8 cellular contexts compared by ENCODE assay signal in genomic region chr3:52770581-52771333, GRCh38. TPM values are rescaled to one million over a fixed set of nuclear protein-coding genes. Genes with fewer than 3 reads are reported as not detected.
DNase-seq lines count a peak whose midpoint lies in the region; ATAC-seq and TF ChIP-seq lines count a peak whose summit lies in the region.

NEK4 (minus strand) TSS chr3:52770940; CDS start chr3:52770746, 194 bp downstream.

- peak within 1 kb of the TSS; percentile 91 for H3K4me3 Mint-ChIP-seq in activated T-cell treated with anti-CD3 and anti-CD28 coated beads, Interleukin-2, amount 50 U/mL, for 4 hours

- peak within 1 kb of the TSS; percentile 68; the same call in 1 of the 2 replicates for H3K9ac ChIP-seq in KMS-11

- ATAC-seq in GM21737 (IDR thresholded peaks at IDR 0.05; ENCODE audit: unreplicated experiment): peak; percentile 93
- ATAC-seq in Panc1: peak; percentile 100
- peak; percentile 96 to 97 for ATAC-seq in activated T-cell treated with anti-CD3 and anti-CD28 coated beads, Interleukin-2, amount 50 U/mL, for 4 hours

- POLR2A ChIA-PET in Panc1 (lab: Charles Lee): interaction anchor here (0.6 to 0.7 kb wide), 2 partner anchors 17 to 65 kb away, joined by 3 to 9 read pairs; partner anchors contain the start of gene SPCS1

- H3K79me2 ChIP-seq in KMS-11 (ENCODE audit: insufficient read depth, low read depth): no peaks in the 10 kb centered on the region

- 0% methylated on average over 13 of the region's 62 CpGs for WGBS in esophagus muscularis mucosa

- peak within 1 kb of the TSS; percentile 95 for H2AFZ ChIP-seq in KMS-11 (ENCODE audit: low read depth)

- peaks cover 8% of the 10 kb centered on the region for H3K36me3 Mint-ChIP-seq in activated T-cell treated with anti-CD3 and anti-CD28 coated beads, Interleukin-2, amount 50 U/mL, for 4 hours (ENCODE audit: insufficient read depth)

- intact Hi-C loops in Panc1 (cut with micrococcal nuclease; ENCODE audit: unreplicated experiment): no loop called here
- intact Hi-C loops in esophagus muscularis mucosa (cut with DNase I): loop anchor here (5.0 to 10.0 kb wide), 4 partner anchors 77 to 304 kb away; partner anchors contain the start of gene STIMATE

- in situ Hi-C loops in Panc1 (cut with HindIII; ENCODE audit: low pct_unique_long_range_greater_than_20kb, low sequenced_read_pairs): no loop called here

- peaks cover 21% of the 10 kb centered on the region for H3K4me1 Mint-ChIP-seq in activated T-cell treated with anti-CD3 and anti-CD28 coated beads, Interleukin-2, amount 50 U/mL, for 4 hours (ENCODE audit: low read depth)

- CTCF ChIA-PET in Panc1 (lab: Charles Lee): no interaction called here

- H4K20me1 ChIP-seq in KMS-11 (ENCODE audit: insufficient read depth): no peaks in the 10 kb centered on the region

- H3K27ac ChIP-seq in KMS-11 (peak within 1 kb of the TSS; percentile 67), Panc1 (ENCODE audit: low read length) (peak within 1 kb of the TSS; percentile 94), esophagus muscularis mucosa (replicated peaks in 1 of 4) (peak within 1 kb of the TSS; percentile 72 to 83 (median 74)), muscle layer of duodenum (ENCODE audit: low read length) (peak within 1 kb of the TSS; percentile 76)

- H3K9me3 ChIP-seq in Panc1 (ENCODE audit: control insufficient read depth, insufficient read depth, low read depth, low read length) (no peaks in the 10 kb centered on the region), esophagus muscularis mucosa (no peaks in the 10 kb centered on the region), muscle layer of duodenum (ENCODE audit: control insufficient read depth in 1 of 2, low read length in 2 of 2) (no peaks in the 10 kb centered on the region)

- peak; percentile 58 for DNase-seq in DMS79 treated with DMSO at 0.1 percent for 48 hours (lab: John Stamatoyannopoulos, UW)
- DNase-seq in Panc1 (ENCODE audit: low read depth, low spot score): peak; percentile 36
- DNase-seq in activated T-cell treated with anti-CD3 and anti-CD28 coated beads, Interleukin-2, amount 50 U/mL, for 4 hours: peak; percentile 77
- DNase-seq in esophagus muscularis mucosa (ENCODE audit: extremely low spot score): peak; percentile 95
- peak; percentile 64 for DNase-seq in stimulated activated CD8-positive, alpha-beta memory T cell treated with anti-CD3 and anti-CD28 coated beads, Interleukin-7, amount 100 ng/mL, for 24 hours (ENCODE audit: low read depth)

- peak within 1 kb of the TSS; percentile 63 for H3K4me2 ChIP-seq in KMS-11

- no peaks in the 10 kb centered on the region for H3K27me3 ChIP-seq in KMS-11 (ENCODE audit: insufficient read depth, low read depth)
- H3K27me3 ChIP-seq in Panc1 (ENCODE audit: control insufficient read depth, insufficient read depth, low read length): no peaks in the 10 kb centered on the region
- H3K27me3 ChIP-seq in esophagus muscularis mucosa: no peaks in the 10 kb centered on the region
- H3K27me3 ChIP-seq in muscle layer of duodenum (ENCODE audit: low read depth, low read length): no peaks in the 10 kb centered on the region

- TF ChIP-seq CTCF in KMS-11 (conservative IDR thresholded peaks at IDR 0.05; ENCODE audit: low read depth, low read length) (no peak), Panc1 (IDR thresholded peaks at IDR 0.05) (no peak), esophagus muscularis mucosa (IDR thresholded peaks at IDR 0.05) (peak in 1 of 3 experiments; percentile 4)

- H3K4me1 ChIP-seq in KMS-11 (ENCODE audit: low read depth, poor library complexity, severe bottlenecking): peaks cover 9% of the 10 kb centered on the region
- H3K4me1 ChIP-seq in Panc1 (ENCODE audit: control insufficient read depth, insufficient read depth, low read length): peaks cover 12% of the 10 kb centered on the region
- H3K4me1 ChIP-seq in esophagus muscularis mucosa: peaks cover 13 to 21% (median 19%) of the 10 kb centered on the region in 4 donors
- peaks cover 9 to 15% of the 10 kb centered on the region in 2 donors for H3K4me1 ChIP-seq in muscle layer of duodenum (ENCODE audit: control insufficient read depth in 1 of 2, insufficient read depth in 2 of 2, low read length in 2 of 2)

- no peak for TF ChIP-seq POLR2A in esophagus muscularis mucosa (IDR thresholded peaks at IDR 0.05; ENCODE audit: low read depth)

- H3K27me3 Mint-ChIP-seq in activated T-cell treated with anti-CD3 and anti-CD28 coated beads, Interleukin-2, amount 50 U/mL, for 4 hours (ENCODE audit: low read depth): no peaks in the 10 kb centered on the region

- no peak for TF ChIP-seq EP300 in esophagus muscularis mucosa (IDR thresholded peaks at IDR 0.05)

- no TSS peak for BruUV-seq in Panc1 (replicated peaks; lab: Mats Ljungman, UMichigan)

- H3K4me3 ChIP-seq in KMS-11 (IDR thresholded peaks at IDR 0.05; ENCODE audit: insufficient read depth, low read depth, low read length) (peak within 1 kb of the TSS; percentile 64), Panc1 (ENCODE audit: low read depth in 2 of 2, low read length in 2 of 2) (peak within 1 kb of the TSS; percentile 62 to 84), esophagus muscularis mucosa (peak within 1 kb of the TSS; percentile 74 to 95 (median 94)), muscle layer of duodenum (ENCODE audit: low read depth in 1 of 2, low read length in 2 of 2) (peak within 1 kb of the TSS; percentile 77 to 93)

- no peaks in the 10 kb centered on the region for H3K9me3 Mint-ChIP-seq in activated T-cell treated with anti-CD3 and anti-CD28 coated beads, Interleukin-2, amount 50 U/mL, for 4 hours

- H3K36me3 ChIP-seq in KMS-11 (ENCODE audit: insufficient read depth) (no peaks in the 10 kb centered on the region), Panc1 (ENCODE audit: control insufficient read depth, insufficient read depth, low read length) (peaks cover 6% of the 10 kb centered on the region; the same call in 1 of the 2 replicates), esophagus muscularis mucosa (peaks cover 3 to 27% (median 13%) of the 10 kb centered on the region in 4 donors), muscle layer of duodenum (ENCODE audit: control insufficient read depth in 1 of 2, insufficient read depth in 2 of 2, low read length in 2 of 2) (peaks cover 11 to 12% of the 10 kb centered on the region in 2 donors)

RNA-seq across cellular contexts. Expression of gene NEK4, which starts in this region (rescaled TPM):
- total RNA-seq in Panc1 (2021; ENCODE audit: unreplicated experiment): 22.9 TPM
- polyA plus RNA-seq in Panc1 (2012; ENCODE audit: insufficient read length): 12.7 TPM
- total RNA-seq in activated T-cell treated with anti-CD3 and anti-CD28 coated beads, Interleukin-2, amount 50 U/mL, for 4 hours: 10 to 100 TPM; 16.0 to 36.9 (median 26.9) TPM
- total RNA-seq in esophagus muscularis mucosa: 10 to 100 TPM; 19.1 to 29.2 (median 23.6) TPM

Comparison
In these comparisons a context has a peak if more than half of its experiments do, and no peak if none do; other contexts are left out.
1. Peak in every context shown above with its lines: DNase-seq, ATAC-seq, H3K4me3 ChIP-seq and H3K27ac ChIP-seq.
2. DNase-seq: peak in every context shown above with its lines; median percentile 95 in esophagus muscularis mucosa; 77 in activated T-cell treated with anti-CD3 and anti-CD28 coated beads, Interleukin-2, amount 50 U/mL, for 4 hours; 64 in stimulated activated CD8-positive, alpha-beta memory T cell treated with anti-CD3 and anti-CD28 coated beads, Interleukin-7, amount 100 ng/mL, for 24 hours; 58 in DMS79 treated with DMSO at 0.1 percent for 48 hours; 36 in Panc1.